ENCODE assay signal across 8 cellular contexts in genomic region chr15:48176957-48177356, GRCh38. TPM values are rescaled to one million over a fixed set of nuclear protein-coding genes. Genes with fewer than 3 reads are reported as not detected.
DNase-seq lines count a peak whose midpoint lies in the region; ATAC-seq and TF ChIP-seq lines count a peak whose summit lies in the region.

No MANE protein-coding gene starts in this region.

- H3K9me3 Mint-ChIP-seq in activated T-cell treated with anti-CD3 and anti-CD28 coated beads, Interleukin-2, amount 50 U/mL, for 72 hours = peaks cover 3 to 4% of the 10 kb centered on the region in 2 donors
- peaks cover 0 to 6% (median 2%) of the 10 kb centered on the region in 3 donors for H3K9me3 Mint-ChIP-seq in T-cell

- 86% methylated on average over 2 of the region's 2 CpGs for WGBS in thymus

- H3K36me3 Mint-ChIP-seq in activated T-cell treated with anti-CD3 and anti-CD28 coated beads, Interleukin-2, amount 50 U/mL, for 72 hours (ENCODE audit: insufficient read depth in 2 of 2) = peaks cover 5 to 12% of the 10 kb centered on the region in 2 donors
- H3K36me3 Mint-ChIP-seq in T-cell = peaks cover 3% of the 10 kb centered on the region

- peaks cover 27% of the 10 kb centered on the region for H3K4me1 ChIP-seq in iPS-20b (ENCODE audit: insufficient read depth, low read length)
- H3K4me1 ChIP-seq in thymus (ENCODE audit: control insufficient read depth, insufficient read depth, low read length) = peaks cover 6% of the 10 kb centered on the region
- H3K4me1 ChIP-seq in vagina = peaks cover 13% of the 10 kb centered on the region

- POLR2A ChIA-PET in T-cell (lab: Charles Lee) = interaction anchor here in 1 of 2 donors (0.6 kb wide), 1 partner anchor 154 kb away, joined by 8 read pairs; the partner anchor contains the start of gene DUT

- no peak for TF ChIP-seq POLR2A in vagina (IDR thresholded peaks at IDR 0.05)

- CTCF ChIA-PET in T-cell (lab: Charles Lee) = interaction anchor here in 1 of 2 donors (0.7 kb wide), 2 partner anchors 18 to 26 kb away, joined by 3 read pairs; no protein-coding TSS in a partner anchor

- H3K27me3 Mint-ChIP-seq in activated T-cell treated with anti-CD3 and anti-CD28 coated beads, Interleukin-2, amount 50 U/mL, for 72 hours (ENCODE audit: low read depth) = peaks cover 17% of the 10 kb centered on the region
- H3K27me3 Mint-ChIP-seq in T-cell = peaks cover 5 to 20% of the 10 kb centered on the region in 2 donors

- H3K27ac Mint-ChIP-seq in activated T-cell treated with anti-CD3 and anti-CD28 coated beads, Interleukin-2, amount 50 U/mL, for 72 hours = peak overlapping the region; percentile 90
- no peak overlapping the region for H3K27ac Mint-ChIP-seq in T-cell

- 0 out of 2 replicates have a peak, but pooled peaks cover 6% of the 10 kb centered on the region for H3K36me3 ChIP-seq in iPS-20b (ENCODE audit: insufficient read depth, low read depth, low read length)
- no peaks in the 10 kb centered on the region for H3K36me3 ChIP-seq in thymus (ENCODE audit: control insufficient read depth, insufficient read depth)
- H3K36me3 ChIP-seq in vagina = no peaks in the 10 kb centered on the region

- H3K27ac ChIP-seq in iPS-20b (ENCODE audit: low read length) (peak overlapping the region; percentile 79), thymus (ENCODE audit: low read depth) (no peak overlapping the region), vagina (no peak overlapping the region)

- TF ChIP-seq CTCF in vagina (IDR thresholded peaks at IDR 0.05) = no peak

- no peaks in the 10 kb centered on the region for H3K9me3 ChIP-seq in iPS-20b (ENCODE audit: insufficient read depth, low read depth, low read length)
- H3K9me3 ChIP-seq in thymus (ENCODE audit: control insufficient read depth) = no peaks in the 10 kb centered on the region
- no peaks in the 10 kb centered on the region for H3K9me3 ChIP-seq in vagina

- peak overlapping the region; percentile 87; the same call in 1 of the 2 replicates for H3K9ac ChIP-seq in iPS-20b (ENCODE audit: low read depth, low read length)

- H3K4me3 ChIP-seq in iPS-20b (ENCODE audit: low read length) (peak overlapping the region; percentile 86), thymus (ENCODE audit: low read length) (peak overlapping the region; percentile 86), vagina (no peak overlapping the region)

- no peak for ATAC-seq in activated T-cell treated with anti-CD3 and anti-CD28 coated beads, Interleukin-2, amount 50 U/mL, for 72 hours (replicated peaks in 1 of 2)
- ATAC-seq in T-cell (replicated peaks in 1 of 4) = no peak
- ATAC-seq in HG02870 (IDR thresholded peaks at IDR 0.05; ENCODE audit: unreplicated experiment) = no peak

- intact Hi-C loops in vagina (cut with DNase I) = no loop called here

- peaks cover 23% of the 10 kb centered on the region for H3K4me1 Mint-ChIP-seq in activated T-cell treated with anti-CD3 and anti-CD28 coated beads, Interleukin-2, amount 50 U/mL, for 72 hours (ENCODE audit: low read depth)
- peaks cover 18 to 20% (median 20%) of the 10 kb centered on the region in 3 donors for H3K4me1 Mint-ChIP-seq in T-cell

- H3K27me3 ChIP-seq in iPS-20b (ENCODE audit: insufficient read depth, low read length) = no peaks in the 10 kb centered on the region
- no peaks in the 10 kb centered on the region for H3K27me3 ChIP-seq in thymus (ENCODE audit: control insufficient read depth, insufficient read depth)
- H3K27me3 ChIP-seq in vagina = peaks cover 4% of the 10 kb centered on the region

- DNase-seq in activated T-cell treated with anti-CD3 and anti-CD28 coated beads, Interleukin-2, amount 50 U/mL, for 72 hours = no peak
- no peak for DNase-seq in activated T-cell treated with anti-CD3 and anti-CD28 coated beads for 4 hours
- DNase-seq in T-cell = no peak
- DNase-seq in NCI-H2081 treated with DMSO at 0.1 percent for 48 hours (lab: John Stamatoyannopoulos, UW) = no peak
- no peak for DNase-seq in vagina (ENCODE audit: extremely low spot score in 2 of 2)

- peak overlapping the region; percentile 84 to 95 for H3K4me3 Mint-ChIP-seq in activated T-cell treated with anti-CD3 and anti-CD28 coated beads, Interleukin-2, amount 50 U/mL, for 72 hours
- peak overlapping the region; percentile 88 to 90 (median 90) for H3K4me3 Mint-ChIP-seq in T-cell

RNA-seq across cellular contexts. Expression of gene MYEF2, which starts 1.1 kb away (rescaled TPM):
- 10 to 100 TPM; 44.2 to 47.6 TPM for total RNA-seq in activated T-cell treated with anti-CD3 and anti-CD28 coated beads, Interleukin-2, amount 50 U/mL, for 72 hours
- 10 to 100 TPM; 11.8 to 24.8 (median 15.3) TPM for total RNA-seq in T-cell
- 20.4 TPM for polyA plus RNA-seq in thymus
- total RNA-seq in vagina = 7.1 TPM

RNA-seq across cellular contexts. Expression of gene CTXN2, which starts 14.5 kb away (rescaled TPM):
- not detected for total RNA-seq in activated T-cell treated with anti-CD3 and anti-CD28 coated beads, Interleukin-2, amount 50 U/mL, for 72 hours
- total RNA-seq in T-cell (not detected), vagina (not detected)
- polyA plus RNA-seq in thymus = not detected

RNA-seq across cellular contexts. Expression of gene SLC12A1, which starts 29.1 kb away (rescaled TPM):
- not detected for total RNA-seq in activated T-cell treated with anti-CD3 and anti-CD28 coated beads, Interleukin-2, amount 50 U/mL, for 72 hours
- total RNA-seq in T-cell = not detected
- polyA plus RNA-seq in thymus = 0.11 TPM
- total RNA-seq in vagina = not detected

RNA-seq across cellular contexts. Expression of gene SLC24A5, which starts 56.2 kb away (rescaled TPM):
- not detected for total RNA-seq in activated T-cell treated with anti-CD3 and anti-CD28 coated beads, Interleukin-2, amount 50 U/mL, for 72 hours
- total RNA-seq in T-cell (not detected), vagina (not detected)
- 0.07 TPM for polyA plus RNA-seq in thymus

Comparison
In these comparisons a context has a peak if more than half of its experiments do, and no peak if none do; other contexts are left out.
1. H3K4me3 ChIP-seq: peak in iPS-20b (single experiment) and thymus (single experiment); none in vagina (0 of 2).